Comparison of ENCODE assay signal across 8 cellular contexts in genomic region chr10:6401562-6402348, GRCh38.
DNase-seq lines count a peak whose midpoint lies in the region; ATAC-seq and TF ChIP-seq lines count a peak whose summit lies in the region.

No MANE protein-coding gene starts in this region.

- peak overlapping the region; percentile 73 for H3K4me3 Mint-ChIP-seq in MCF 10A (ENCODE audit: unreplicated experiment)

- ATAC-seq in HG02642 (IDR thresholded peaks at IDR 0.05; ENCODE audit: poor library complexity, unreplicated experiment) = peak; percentile 88
- no peak for ATAC-seq in GM18873 (IDR thresholded peaks at IDR 0.05; ENCODE audit: low FRiP score, unreplicated experiment)

- peaks cover 30% of the 10 kb centered on the region for H3K27me3 Mint-ChIP-seq in MCF 10A (ENCODE audit: insufficient read depth, unreplicated experiment)

- no TSS peak for BruUV-seq in MCF 10A (replicated peaks; lab: Mats Ljungman, UMichigan)

- DNase-seq in GM10248 (ENCODE audit: extremely low spot score) (peak; percentile 85), NCI-H1417 treated with DMSO at 0.1 percent for 48 hours (lab: John Stamatoyannopoulos, UW) (peak; percentile 21), T-helper 2 cell (peak in 4 of 5 experiments; percentile 15 to 70 (median 36)), MCF 10A (ENCODE audit: unreplicated experiment) (peak; percentile 90), iPS DF 19.7 (ENCODE audit: low read depth, low spot score) (peak; percentile 69), retinal pigment epithelial cell (ENCODE audit: low read depth) (peak; percentile 76)

- CTCF ChIA-PET in GM10248 (lab: Yijun Ruan, JAX) (interaction anchor here (0.6 to 6.2 kb wide), 91 partner anchors 9 to 1587 kb away, joined by 3 to 136 read pairs (median 5); partner anchors contain the start of genes IL15RA and PFKFB3), MCF 10A (lab: Yijun Ruan, JAX) (interaction anchor here (0.5 to 5.6 kb wide), 54 partner anchors 8 to 1014 kb away, joined by 3 to 114 read pairs (median 4); partner anchors contain the start of gene PFKFB3)

- TF ChIP-seq CTCF in GM10248 (IDR thresholded peaks at IDR 0.05; ENCODE audit: control extremely low read depth, extremely low read depth, low read depth, missing control alignments) = peak; percentile 88
- TF ChIP-seq CTCF in MCF 10A (IDR thresholded peaks at IDR 0.05; ENCODE audit: unreplicated experiment) = peak; percentile 72
- TF ChIP-seq CTCF in retinal pigment epithelial cell (conservative IDR thresholded peaks at IDR 0.05; ENCODE audit: low read depth, low read length) = peak; percentile 76

- H3K4me1 Mint-ChIP-seq in MCF 10A (ENCODE audit: insufficient read depth, unreplicated experiment) = peaks cover 25% of the 10 kb centered on the region

- intact Hi-C loops in MCF 10A (cut with micrococcal nuclease) = loop anchor here (1.0 to 10.0 kb wide), 5 partner anchors 184 to 777 kb away; partner anchors contain the start of gene PFKFB3

- POLR2A ChIA-PET in GM10248 (lab: Yijun Ruan, JAX) = interaction anchor here (3.3 kb wide), 1 partner anchor 199 kb away, joined by 42 read pairs; the partner anchor contains the start of gene PFKFB3
- POLR2A ChIA-PET in MCF 10A (lab: Yijun Ruan, JAX) = interaction anchor here (0.6 to 4.3 kb wide), 17 partner anchors 9 to 312 kb away, joined by 3 to 100 read pairs (median 4); partner anchors contain the start of gene PFKFB3

- H3K4me3 ChIP-seq in retinal pigment epithelial cell (ENCODE audit: low read length) = peak overlapping the region; percentile 45

- H3K36me3 Mint-ChIP-seq in MCF 10A (ENCODE audit: insufficient read depth, unreplicated experiment) = no peaks in the 10 kb centered on the region

- H3K27ac Mint-ChIP-seq in MCF 10A (ENCODE audit: low read depth, unreplicated experiment) = peak overlapping the region; percentile 63

- H3K9me3 Mint-ChIP-seq in MCF 10A (ENCODE audit: unreplicated experiment) = no peaks in the 10 kb centered on the region

Comparison
In these comparisons a context has a peak if more than half of its experiments do, and no peak if none do; other contexts are left out.
1. DNase-seq: peak in every context shown above with its lines; median percentile 90 in MCF 10A; 85 in GM10248; 76 in retinal pigment epithelial cell; 69 in iPS DF 19.7; 36 in T-helper 2 cell; 21 in NCI-H1417 treated with DMSO at 0.1 percent for 48 hours.